In the genomic region with DNA sequence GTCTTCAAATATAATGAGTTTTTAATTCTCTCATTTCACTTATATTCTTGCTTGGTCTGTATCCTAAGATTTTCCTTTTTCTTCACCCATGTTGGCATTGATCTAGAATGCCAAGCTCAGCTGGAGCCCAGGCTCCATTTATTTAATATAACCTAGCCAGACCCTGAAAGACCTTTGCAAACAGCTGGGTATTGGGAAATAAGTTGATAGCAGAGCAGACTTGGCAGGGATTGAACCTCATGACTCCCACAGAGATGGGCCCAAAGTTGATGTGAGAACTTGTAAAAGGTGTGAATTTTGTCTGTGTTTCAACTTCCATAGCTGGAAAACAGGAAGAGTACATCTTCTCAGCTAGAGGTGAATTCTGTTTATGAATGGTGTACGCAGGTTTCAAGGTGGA, we compare ENCODE assay signal across 10 cellular contexts. TPM values are rescaled to one million over a fixed set of nuclear protein-coding genes. Genes with fewer than 3 reads are reported as not detected.
"Had no signal": no experiment of that assay in that cellular context is flagged by ENCODE, and none has a peak within 500 bp of the region (broad histone marks: within the 10 kb centered on the region; RNA-seq: fewer than 3 reads in every experiment).

No MANE protein-coding gene starts in this region.

- H3K27ac ChIP-seq: adrenal gland, coronary artery, esophagus muscularis mucosa, gastrocnemius medialis, lower lobe of right lung, tibial artery had no signal

- DNase-seq: activated B cell treated with CpG ODN at 0.5 μM for 24 hours, lower lobe of right lung, T-helper 17 cell had no signal

- H3K9me3 ChIP-seq: adrenal gland, esophagus muscularis mucosa, gastrocnemius medialis, lower lobe of right lung, tibial artery had no signal

- H3K36me3 ChIP-seq: adrenal gland, esophagus muscularis mucosa, gastrocnemius medialis, lower lobe of right lung, tibial artery had no signal

- H3K27me3 ChIP-seq: esophagus muscularis mucosa, gastrocnemius medialis, tibial artery had no signal

- H3K4me3 ChIP-seq: adrenal gland, coronary artery, esophagus muscularis mucosa, gastrocnemius medialis, lower lobe of right lung, tibial artery had no signal

- H3K4me1 ChIP-seq: adrenal gland, esophagus muscularis mucosa, gastrocnemius medialis, lower lobe of right lung, tibial artery had no signal

RNA-seq across cellular contexts. Expression of a gene that starts 59.5 kb away (rescaled TPM):
- total RNA-seq: activated B cell treated with CpG ODN at 0.5 μM for 24 hours, gastrocnemius medialis, ureter had no signal
- polyA plus RNA-seq: neural cell had no signal
